ENCODE assay signal across 16 cellular contexts in genomic region chr1:64131155-64131554, GRCh38.
A peak's percentile ranks its signal among the peaks of the same experiment; 100 is the strongest.
DNase-seq lines count a peak whose midpoint lies in the region; ATAC-seq, FAIRE-seq and TF ChIP-seq lines count a peak whose summit lies in the region.
"Had no signal": no experiment of that assay in that cellular context is flagged by ENCODE, and none has a peak within 500 bp of the region (broad histone marks: within the 10 kb centered on the region; RNA-seq: fewer than 3 reads in every experiment).

No MANE protein-coding gene starts in this region.

- no peaks in the 10 kb centered on the region for H3K79me1 ChIP-seq in neuronal stem cell (ENCODE audit: low read depth, low read length)

- H2BK12ac ChIP-seq in neuronal stem cell (ENCODE audit: low read length) = no peak overlapping the region

- FAIRE-seq in H54 (lab: Jason Lieb, UNC) = no peak

- no peak overlapping the region for H2BK120ac ChIP-seq in neuronal stem cell (ENCODE audit: low read depth, low read length)

- no peak overlapping the region for H4K8ac ChIP-seq in neuronal stem cell (ENCODE audit: low read depth, low read length)

- H3K27me3 Mint-ChIP-seq in endothelial cell (ENCODE audit: unreplicated experiment) = no peaks in the 10 kb centered on the region

- no peak overlapping the region for H3K27ac Mint-ChIP-seq in endothelial cell (ENCODE audit: unreplicated experiment)

- H3K27ac ChIP-seq in cardiac muscle cell (peak overlapping the region; percentile 37), right cardiac atrium (ENCODE audit: low read length) (no peak overlapping the region), neuronal stem cell (replicated peaks; ENCODE audit: low read length) (no peak overlapping the region)
- H3K27ac ChIP-seq: BLaER1, GM23248, HL-60 had no signal

- peak; percentile 72 for ATAC-seq in Right ventricle myocardium superior (ENCODE audit: poor library complexity)
- ATAC-seq in right cardiac atrium = peak; percentile 34 to 50
- ATAC-seq: HCT116 had no signal

- no peak overlapping the region for H2BK5ac ChIP-seq in neuronal stem cell (ENCODE audit: low read length)

- H4K91ac ChIP-seq in neuronal stem cell (ENCODE audit: low read depth, low read length, poor library complexity) = no peak overlapping the region

- 62% methylated on average over 2 of the region's 2 CpGs for WGBS in right cardiac atrium
- WGBS in neuronal stem cell (ENCODE audit: extremely low coverage in 2 of 2, insufficient read length in 2 of 2, insufficient replicate concordance in 1 of 2), 2 donors = no CpG with 5 or more reads among the region's 2 CpGs

- DNase-seq in Right ventricle myocardium superior (no peak), cardiac septum (ENCODE audit: low spot score) (no peak), cardiac muscle cell (ENCODE audit: low read depth in 1 of 2, low spot score in 1 of 2) (no peak), right cardiac atrium (no peak), neuronal stem cell (ENCODE audit: low spot score) (no peak), endothelial cell (ENCODE audit: low spot score) (no peak), H54 (ENCODE audit: insufficient read length, low spot score) (no peak)
- DNase-seq in activated T-cell treated with anti-CD3 and anti-CD28 coated beads, Interleukin-2, amount 50 U/mL, for 48 hours = no peak
- DNase-seq: 8988T, AML-193, DMS53, GF-D8, GM23248 had no signal

- no peaks in the 10 kb centered on the region for H3K9me3 Mint-ChIP-seq in endothelial cell (ENCODE audit: unreplicated experiment)

- H3K36me3 ChIP-seq in cardiac muscle cell (no peaks in the 10 kb centered on the region), neuronal stem cell (replicated peaks in 1 of 2; ENCODE audit: control insufficient read depth in 2 of 2, insufficient read depth in 2 of 2, low read length in 2 of 2) (no peaks in the 10 kb centered on the region)
- H3K36me3 ChIP-seq: BLaER1 had no signal

- H3K4ac ChIP-seq in neuronal stem cell (ENCODE audit: low read length) = no peak overlapping the region

- H2AFZ ChIP-seq in neuronal stem cell (ENCODE audit: low read length) = peak overlapping the region; percentile 78
- H2AFZ ChIP-seq: GM23248 had no signal

- H2BK15ac ChIP-seq in neuronal stem cell (ENCODE audit: low read length) = no peak overlapping the region

- TF ChIP-seq POLR2A in H54 (IDR thresholded peaks at IDR 0.05; ENCODE audit: low read depth, low read length) = no peak

- no peaks in the 10 kb centered on the region for H3K9me3 ChIP-seq in cardiac muscle cell (ENCODE audit: low read depth)
- H3K9me3 ChIP-seq in right cardiac atrium (ENCODE audit: control insufficient read depth, low read length) = no peaks in the 10 kb centered on the region
- H3K9me3 ChIP-seq in neuronal stem cell (replicated peaks in 1 of 2; ENCODE audit: control insufficient read depth in 2 of 2, insufficient read depth in 1 of 2, low read depth in 1 of 2, low read length in 2 of 2) = no peaks in the 10 kb centered on the region
- H3K9me3 ChIP-seq: BLaER1 had no signal

- no peak overlapping the region for H3K23ac ChIP-seq in neuronal stem cell (ENCODE audit: low read depth, low read length, poor library complexity)

- H2AK5ac ChIP-seq in neuronal stem cell (ENCODE audit: low read depth, low read length) = no peak overlapping the region

- H3K14ac ChIP-seq in neuronal stem cell (ENCODE audit: low read length) = no peak overlapping the region

- no peak overlapping the region for H3K9ac ChIP-seq in neuronal stem cell (ENCODE audit: low read depth, low read length, poor library complexity)
- H3K9ac ChIP-seq: BLaER1, GM23248 had no signal

- no peak overlapping the region for H3K4me2 ChIP-seq in neuronal stem cell (ENCODE audit: insufficient read depth, low read length, poor library complexity, severe bottlenecking)
- H3K4me2 ChIP-seq: BLaER1 had no signal

- intact Hi-C loops in Right ventricle myocardium superior (cut with DNase I) (loop anchor here (10.0 kb wide), 2 partner anchors 196 to 436 kb away; no protein-coding TSS in a partner anchor), cardiac septum (cut with DNase I) (loop anchor here (5.0 kb wide), 1 partner anchor 89 kb away; no protein-coding TSS in a partner anchor), right cardiac atrium (cut with DNase I) (loop anchor here in 3 of 4 donors (10.0 kb wide), 5 partner anchors 186 to 516 kb away; partner anchors contain the start of gene ROR1 (in 1 of the 3))

- no peak overlapping the region for H3K4me3 Mint-ChIP-seq in endothelial cell (ENCODE audit: unreplicated experiment)

- H3K4me3 ChIP-seq in cardiac muscle cell (no peak overlapping the region), right cardiac atrium (ENCODE audit: low read length) (no peak overlapping the region), neuronal stem cell (ENCODE audit: low read length in 2 of 2) (no peak overlapping the region)
- H3K4me3 ChIP-seq: BLaER1, GM23248 had no signal

- TF ChIP-seq CTCF in cardiac muscle cell (IDR thresholded peaks at IDR 0.05; ENCODE audit: low read depth, low read length) = no peak
- TF ChIP-seq CTCF in endothelial cell (IDR thresholded peaks at IDR 0.05; ENCODE audit: unreplicated experiment) = no peak

- H3K4me1 ChIP-seq in cardiac muscle cell (ENCODE audit: low read depth) = peaks cover 20% of the 10 kb centered on the region
- H3K4me1 ChIP-seq in right cardiac atrium (ENCODE audit: control insufficient read depth, insufficient read depth, low read length) = peaks cover 2% of the 10 kb centered on the region
- peaks cover 5 to 8% of the 10 kb centered on the region in 2 donors for H3K4me1 ChIP-seq in neuronal stem cell (ENCODE audit: control insufficient read depth in 2 of 2, insufficient read depth in 1 of 2, low read depth in 1 of 2, low read length in 2 of 2)

- H3K4me1 Mint-ChIP-seq in endothelial cell (ENCODE audit: unreplicated experiment) = peaks cover 4% of the 10 kb centered on the region

- H3K27me3 ChIP-seq in cardiac muscle cell (no peaks in the 10 kb centered on the region), right cardiac atrium (ENCODE audit: control insufficient read depth, insufficient read depth) (no peaks in the 10 kb centered on the region), neuronal stem cell (ENCODE audit: control insufficient read depth in 3 of 3, insufficient read depth in 3 of 3, low read depth in 1 of 3, low read length in 3 of 3) (no peaks in the 10 kb centered on the region)
- H3K27me3 ChIP-seq: BLaER1 had no signal

- no peaks in the 10 kb centered on the region for H3K36me3 Mint-ChIP-seq in endothelial cell (ENCODE audit: low read depth, unreplicated experiment)

- H3K18ac ChIP-seq in neuronal stem cell (ENCODE audit: low read length) = no peak overlapping the region
